In the genomic region with DNA sequence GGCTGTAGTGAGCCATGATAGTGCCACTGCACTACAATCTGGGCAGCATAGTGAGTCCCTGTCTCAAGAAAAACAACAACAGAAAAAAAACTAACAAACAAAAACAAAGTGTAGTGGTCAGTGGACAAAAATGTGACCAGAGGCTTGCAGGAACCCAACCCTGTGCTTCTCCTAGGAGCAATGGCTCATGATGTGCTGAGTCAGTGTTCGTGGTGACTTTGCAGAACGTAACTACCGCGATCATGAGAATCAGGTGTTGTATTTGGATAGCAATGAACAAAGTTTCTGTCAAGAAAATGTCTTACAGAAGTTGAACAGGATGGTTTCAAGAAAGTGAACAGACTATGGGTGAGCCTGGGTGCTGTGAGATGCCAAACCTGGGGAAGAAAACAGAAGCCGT, we compare ENCODE assay signal across 21 cellular contexts. TPM values are rescaled to one million over a fixed set of nuclear protein-coding genes. Genes with fewer than 3 reads are reported as not detected.
DNase-seq lines count a peak whose midpoint lies in the region; ATAC-seq, FAIRE-seq and TF ChIP-seq lines count a peak whose summit lies in the region.
"Had no signal": no experiment of that assay in that cellular context is flagged by ENCODE, and none has a peak within 500 bp of the region (broad histone marks: within the 10 kb centered on the region; RNA-seq: fewer than 3 reads in every experiment).

No MANE protein-coding gene starts in this region.

- intact Hi-C loops in cardiac septum (cut with DNase I) (no loop called here), heart left ventricle (cut with DNase I) (loop anchor here in 2 of 10 donors (10.0 kb wide), 3 partner anchors 854 to 1164 kb away; a partner anchor contains a TSS), K562 (cut with micrococcal nuclease) (no loop called here)

- no peak overlapping the region for H3K4me2 ChIP-seq in K562 (ENCODE audit: insufficient read depth, low read length)
- H3K4me2 ChIP-seq in neural progenitor cell, result no peak overlapping the region
- H3K4me2 ChIP-seq: GM23338 had no signal

- H3K9me3 Mint-ChIP-seq in osteocyte (ENCODE audit: unreplicated experiment), result peaks cover 4% of the 10 kb centered on the region
- no peaks in the 10 kb centered on the region for H3K9me3 Mint-ChIP-seq in neural progenitor cell
- H3K9me3 Mint-ChIP-seq: CD4-positive, alpha-beta memory T cell; GM23338 had no signal

- TF ChIP-seq EP300 in K562 (IDR thresholded peaks at IDR 0.05; ENCODE audit: low read length), result no peak

- H3K4me1 Mint-ChIP-seq in osteocyte (ENCODE audit: unreplicated experiment) (peaks cover 4% of the 10 kb centered on the region), neural progenitor cell (peaks cover 5% of the 10 kb centered on the region)

- DNase-seq in cardiac septum (ENCODE audit: low spot score), result peak; percentile 51
- DNase-seq in heart left ventricle, result no peak
- no peak for DNase-seq in K562 (ENCODE audit: extremely low read depth in 1 of 4, low spot score in 3 of 4)
- peak; percentile 40 for DNase-seq in osteocyte (ENCODE audit: extremely low spot score, unreplicated experiment)
- no peak for DNase-seq in NCI-H774 (lab: John Stamatoyannopoulos, UW)
- no peak for DNase-seq in NCI-H1048 (lab: John Stamatoyannopoulos, UW)
- DNase-seq in neural progenitor cell (ENCODE audit: low spot score), result no peak
- DNase-seq: 8988T; C1 segment of cervical spinal cord; Calu3; CD4-positive, alpha-beta memory T cell; COR-L47; DMS53; DMS79 treated with DMSO at 0.1 percent for 48 hours; GF-D8 had no signal

- TF ChIP-seq CTCF in heart left ventricle (IDR thresholded peaks at IDR 0.05), result no peak
- no peak for TF ChIP-seq CTCF in HEK293 (tag by site-specific recombination; IDR thresholded peaks at IDR 0.05)
- no peak for TF ChIP-seq CTCF in K562 (IDR thresholded peaks at IDR 0.05 in 2 of 3, conservative IDR thresholded peaks at IDR 0.05 in 1 of 3; ENCODE audit: insufficient read depth in 2 of 3, low read depth in 1 of 3, low read length in 3 of 3)
- no peak for TF ChIP-seq CTCF in osteocyte (IDR thresholded peaks at IDR 0.05)
- TF ChIP-seq CTCF in neural progenitor cell (IDR thresholded peaks at IDR 0.05), result no peak

- no peaks in the 10 kb centered on the region for H3K9me3 ChIP-seq in heart left ventricle
- no peaks in the 10 kb centered on the region for H3K9me3 ChIP-seq in HEK293 (ENCODE audit: control insufficient read depth, insufficient read depth, low read depth, low read length)
- H3K9me3 ChIP-seq in K562 (replicated peaks; ENCODE audit: control insufficient read depth, insufficient read depth, low read depth, low read length), result no peaks in the 10 kb centered on the region
- H3K9me3 ChIP-seq in neural progenitor cell (ENCODE audit: low read depth), result no peaks in the 10 kb centered on the region
- H3K9me3 ChIP-seq: HAP-1 had no signal

- in situ Hi-C loops in K562 (cut with MboI), result loop anchor here (5.0 to 10.0 kb wide), 2 partner anchors 764 to 1031 kb away; no protein-coding TSS in a partner anchor

- H3K9ac ChIP-seq in K562 (ENCODE audit: insufficient read depth in 1 of 2, low read depth in 2 of 2, low read length in 2 of 2) (no peak overlapping the region), neural progenitor cell (no peak overlapping the region)

- no peak overlapping the region for H3K27ac ChIP-seq in heart left ventricle
- H3K27ac ChIP-seq in HEK293 (ENCODE audit: extremely low read depth, low read depth, low read length), result no peak overlapping the region
- no peak overlapping the region for H3K27ac ChIP-seq in K562 (ENCODE audit: extremely low read depth, low read depth, low read length)
- no peak overlapping the region for H3K27ac ChIP-seq in neural progenitor cell

- peaks cover 0 to 6% (median 3%) of the 10 kb centered on the region in 12 donors for H3K4me1 ChIP-seq in heart left ventricle
- H3K4me1 ChIP-seq in HEK293 (ENCODE audit: control insufficient read depth, insufficient read depth, low read length), result no peaks in the 10 kb centered on the region
- H3K4me1 ChIP-seq in K562 (replicated peaks in 1 of 2; ENCODE audit: control insufficient read depth in 2 of 2, insufficient read depth in 2 of 2, low read length in 2 of 2), result peaks cover 0 to 7% of the 10 kb centered on the region in 2 experiments; a peak in 1 of 5 replicates
- no peaks in the 10 kb centered on the region for H3K4me1 ChIP-seq in neural progenitor cell

- no peaks in the 10 kb centered on the region for H3F3A ChIP-seq in neural progenitor cell (ENCODE audit: low read depth)

- H3K27me3 Mint-ChIP-seq in osteocyte (ENCODE audit: unreplicated experiment), result peaks cover 13% of the 10 kb centered on the region
- peaks cover 2% of the 10 kb centered on the region for H3K27me3 Mint-ChIP-seq in neural progenitor cell (ENCODE audit: insufficient read depth, low read depth)

- no peak overlapping the region for H2AFZ ChIP-seq in K562 (ENCODE audit: low read depth, low read length)
- H2AFZ ChIP-seq in neural progenitor cell (replicated peaks), result no peak overlapping the region
- H2AFZ ChIP-seq: GM23338 had no signal

- peaks cover 3% of the 10 kb centered on the region; the same call in 1 of the 2 replicates for H4K20me1 ChIP-seq in K562 (replicated peaks; ENCODE audit: control insufficient read depth, insufficient read depth, low read length)
- H4K20me1 ChIP-seq in neural progenitor cell (ENCODE audit: low read depth), result no peaks in the 10 kb centered on the region

- WGBS in heart left ventricle, 4 donors, result 85 to 95% (median 92%) methylated on average over 5 of the region's 5 CpGs
- WGBS in K562 (ENCODE audit: insufficient coverage, low coverage, missing lambda C conversion rate), result 2% methylated on average over 5 of the region's 5 CpGs

- H3K36me3 ChIP-seq in heart left ventricle, result no peaks in the 10 kb centered on the region
- no peaks in the 10 kb centered on the region for H3K36me3 ChIP-seq in HEK293 (ENCODE audit: control insufficient read depth in 2 of 2, insufficient read depth in 1 of 2, low read length in 2 of 2)
- H3K36me3 ChIP-seq in K562 (ENCODE audit: control insufficient read depth, insufficient read depth, low read length), result no peaks in the 10 kb centered on the region
- no peaks in the 10 kb centered on the region for H3K36me3 ChIP-seq in neural progenitor cell
- H3K36me3 ChIP-seq: HAP-1 had no signal

- TF ChIP-seq POLR2A in heart left ventricle (IDR thresholded peaks at IDR 0.05), result no peak
- TF ChIP-seq POLR2A in K562 (conservative IDR thresholded peaks at IDR 0.05), result no peak

- H3K4me3 Mint-ChIP-seq in osteocyte (ENCODE audit: unreplicated experiment) (no peak overlapping the region), neural progenitor cell (no peak overlapping the region)
- H3K4me3 Mint-ChIP-seq: CD4-positive, alpha-beta memory T cell; GM23338 had no signal

- H3K27ac Mint-ChIP-seq in osteocyte (ENCODE audit: unreplicated experiment), result no peak overlapping the region
- H3K27ac Mint-ChIP-seq in neural progenitor cell, result no peak overlapping the region
- H3K27ac Mint-ChIP-seq: CD4-positive, alpha-beta memory T cell; GM23338 had no signal

- POLR2A ChIA-PET in HEK293 (lab: Yijun Ruan, JAX) (no interaction called here), K562 (lab: Yijun Ruan, JAX) (interaction anchor here (0.7 kb wide), 1 partner anchor 1099 kb away, joined by 3 read pairs; no protein-coding TSS in a partner anchor)

- no peak overlapping the region for H3K4me3 ChIP-seq in heart left ventricle
- H3K4me3 ChIP-seq in HEK293 (ENCODE audit: low read depth, low read length), result no peak overlapping the region
- no peak overlapping the region for H3K4me3 ChIP-seq in K562
- H3K4me3 ChIP-seq in neural progenitor cell, result no peak overlapping the region
- H3K4me3 ChIP-seq: GM23338, HAP-1 had no signal

- CTCF ChIA-PET in HEK293 (lab: Yijun Ruan, JAX), result no interaction called here
- CTCF ChIA-PET in K562 (lab: Yijun Ruan, JAX; ENCODE audit: low intra/inter-chr PET ratio), result no interaction called here

- H3K9me1 ChIP-seq in K562 (ENCODE audit: control insufficient read depth, insufficient read depth, low read length), result no peaks in the 10 kb centered on the region

- no peak for TF ChIP-seq RAD21 in K562 (CRISPR knock-in tag; conservative IDR thresholded peaks at IDR 0.05 in 1 of 2, IDR thresholded peaks at IDR 0.05 in 1 of 2)

- no peaks in the 10 kb centered on the region for H3K79me2 ChIP-seq in K562 (ENCODE audit: control insufficient read depth, insufficient read depth, low read length)
- no peaks in the 10 kb centered on the region for H3K79me2 ChIP-seq in neural progenitor cell (ENCODE audit: low read depth)

- no TSS peak for BruUV-seq in K562 (replicated peaks; lab: Mats Ljungman, UMichigan)

- H3K27me3 ChIP-seq in heart left ventricle (peaks cover 8 to 32% (median 17%) of the 10 kb centered on the region in 9 donors), K562 (ENCODE audit: control insufficient read depth in 2 of 2, insufficient read depth in 2 of 2, low read length in 2 of 2) (peaks cover 30 to 75% of the 10 kb centered on the region in 2 experiments), neural progenitor cell (peaks cover 29% of the 10 kb centered on the region)

- FAIRE-seq in K562 (lab: Jason Lieb, UNC), result peak; percentile 60
- FAIRE-seq: GM12891, GM18507, H54 had no signal

- H3K36me3 Mint-ChIP-seq in osteocyte (ENCODE audit: unreplicated experiment) (no peaks in the 10 kb centered on the region), neural progenitor cell (no peaks in the 10 kb centered on the region)
- H3K36me3 Mint-ChIP-seq: CD4-positive, alpha-beta memory T cell had no signal

- no peak for ATAC-seq in heart left ventricle
- ATAC-seq in K562, result no peak
- ATAC-seq: GM23338 had no signal

RNA-seq across cellular contexts. Expression of a gene that starts 18.5 kb away (rescaled TPM):
- total RNA-seq in cardiac septum, result 6.4 TPM
- total RNA-seq in heart left ventricle, result 1 to 10 TPM; 1.8 to 6.3 (median 3.5) TPM
- polyA plus RNA-seq in heart left ventricle, result 1 to 10 TPM; 2.1 to 2.9 TPM
- not detected in 2 replicates for total RNA-seq in K562 (2011; cell fraction: chromatin; rRNA removed; ENCODE audit: low replicate concordance)
- total RNA-seq in K562 (2011; cell fraction: nucleolus; rRNA removed), result not detected in 2 replicates
- not detected in 2 replicates for total RNA-seq in K562 (2011; cell fraction: nucleoplasm; rRNA removed)
- not detected in 2 replicates for total RNA-seq in K562 (2014; rRNA removed)
- not detected in 2 replicates for total RNA-seq in K562 (2014; rRNA removed; fragmentation: Illumina TruSeq; extraction: Trizol)
- not detected in 2 replicates for total RNA-seq in K562 (2015; rRNA removed; fragmentation: Illumina TruSeq; extraction: Trizol)
- total RNA-seq in K562 (2021), result 0.07 TPM in 1 of 2 replicates, not detected in the other
- not detected in 2 replicates for polyA plus RNA-seq in K562 (2011; rRNA removed)
- not detected in 2 replicates for polyA plus RNA-seq in K562 (2011; cell fraction: cytosol; rRNA removed)
- not detected in 2 replicates for polyA plus RNA-seq in K562 (2011; cell fraction: nucleus; rRNA removed)
- not detected in 2 replicates for polyA plus RNA-seq in K562 (2012)
- polyA plus RNA-seq in K562 (2014; fragmentation: Illumina TruSeq; extraction: Trizol), result not detected in 2 replicates
- not detected for polyA plus RNA-seq in K562 (2014; fragmentation: Nextera tagmentation; extraction: Ambion mirVana)
- not detected in 2 replicates for polyA plus RNA-seq in K562 (2014; rRNA removed)
- not detected in 2 replicates for polyA minus RNA-seq in K562 (2011; rRNA and poly(A)+ RNA removed)
- 0.19 and 0.46 TPM in 2 replicates for polyA minus RNA-seq in K562 (2011; cell fraction: cytosol; rRNA and poly(A)+ RNA removed)
- under 0.01 TPM in 1 of 2 replicates, not detected in the other for polyA minus RNA-seq in K562 (2011; cell fraction: nucleus; rRNA and poly(A)+ RNA removed)
- 106 and 108 TPM in 2 replicates for total RNA-seq in osteocyte
- total RNA-seq in neural progenitor cell (ENCODE audit: low replicate concordance), result 0.09 and 0.45 TPM in 2 replicates
- total RNA-seq: CD4-positive, alpha-beta memory T cell had no signal
- polyA plus RNA-seq: CD4-positive, alpha-beta memory T cell had no signal

Comparison
In these comparisons a context has a peak if more than half of its experiments do, and no peak if none do; other contexts are left out.
1. DNase-seq: peak in cardiac septum (single experiment) and osteocyte (single experiment); none in heart left ventricle (0 of 5), K562 (0 of 4), NCI-H774 (single experiment), NCI-H1048 (single experiment) and neural progenitor cell (single experiment).
2. RNA of a gene that starts 18.5 kb away (total RNA-seq): 106 to 108 TPM in osteocyte; 6.4 TPM in cardiac septum (single experiment), 1.8 to 6.3 TPM in heart left ventricle, 0.09 to 0.45 TPM in neural progenitor cell and 0.07 TPM in K562; every median in the first group is over 10 times any median in the second.